1 cellular context compared by ENCODE assay signal in genomic region chr7:29609162-29610030, GRCh38.
TF ChIP-seq lines count a peak whose summit lies in the region.

No MANE protein-coding gene starts in this region.

TF ChIP-seq in H1, 55 proteins besides CTCF, POLR2A, EP300 and RAD21 (continued from another document):
- TF ChIP-seq MAX (IDR thresholded peaks at IDR 0.05) (peak; percentile 87), E2F6 (IDR thresholded peaks at IDR 0.05) (peak; percentile 98)
